21 cellular contexts compared by ENCODE assay signal in genomic region chr6:127710668-127711067, GRCh38.
"Had no signal": no experiment of that assay in that cellular context is flagged by ENCODE, and none has a peak within 500 bp of the region (broad histone marks: within the 10 kb centered on the region; RNA-seq: fewer than 3 reads in every experiment).

No MANE protein-coding gene starts in this region.

- H3K9me3 ChIP-seq: breast epithelium, right atrium auricular region, tibial nerve had no signal

- ATAC-seq: activated CD4-positive, CD25-positive, alpha-beta regulatory T cell treated with anti-CD3 and anti-CD28 coated beads, Interleukin-2, amount 50 U/mL, for 24 hours; esophagus mucosa; naive thymus-derived CD4-positive, alpha-beta T cell had no signal

- H3K4me1 ChIP-seq: breast epithelium, right atrium auricular region, tibial nerve had no signal

- DNase-seq: activated CD4-positive, alpha-beta memory T cell treated with anti-CD3 and anti-CD28 coated beads, Interleukin-2, amount 10 ng/mL, durations not matched to agents 7 days and 5 days; activated CD4-positive, alpha-beta T cell treated with anti-CD3 and anti-CD28 coated beads, Interleukin-2, amount 10 ng/mL, durations not matched to agents 7 days and 5 days; activated gamma-delta T cell; central memory CD4-positive, alpha-beta T cell; endodermal cell; foreskin fibroblast; head of caudate nucleus; naive thymus-derived CD4-positive, alpha-beta T cell; stimulated activated CD4-positive, alpha-beta T cell treated with anti-CD3 and anti-CD28 coated beads, Interleukin-15, amount 100 ng/mL, for 24 hours; stimulated activated CD4-positive, alpha-beta T cell treated with anti-CD3 and anti-CD28 coated beads, Interleukin-2, amount 100 ng/mL, for 24 hours; stimulated activated naive CD4-positive, alpha-beta T cell treated with Interleukin-2 at 50 U/mL for 16 hours; T-helper 1 cell; T1000; WERI-Rb-1 had no signal

- H3K4me1 Mint-ChIP-seq: activated CD4-positive, alpha-beta memory T cell treated with anti-CD3 and anti-CD28 coated beads, Interleukin-2, amount 10 ng/mL, durations not matched to agents 7 days and 5 days; endodermal cell had no signal

- H3K9me3 Mint-ChIP-seq: dendritic cell treated with granulocyte-macrophage colony-stimulating factor and Interleukin-4, amounts not matched to agents 40 ng/mL and 50 ng/mL, for 4 days; endodermal cell; mesothelial cell of epicardium had no signal

- H3K4me3 ChIP-seq: breast epithelium, right atrium auricular region, tibial nerve had no signal

- H3K27ac Mint-ChIP-seq: activated CD4-positive, alpha-beta memory T cell treated with anti-CD3 and anti-CD28 coated beads, Interleukin-2, amount 10 ng/mL, durations not matched to agents 7 days and 5 days; activated CD4-positive, alpha-beta T cell treated with anti-CD3 and anti-CD28 coated beads, Interleukin-2, amount 10 ng/mL, durations not matched to agents 7 days and 5 days; dendritic cell treated with granulocyte-macrophage colony-stimulating factor and Interleukin-4, amounts not matched to agents 40 ng/mL and 50 ng/mL, for 4 days; endodermal cell; mesothelial cell of epicardium had no signal

- H3K36me3 Mint-ChIP-seq: mesothelial cell of epicardium had no signal

- H3K27ac ChIP-seq: breast epithelium, right atrium auricular region, tibial nerve, WERI-Rb-1 had no signal

- H3K27me3 Mint-ChIP-seq: activated CD4-positive, alpha-beta memory T cell treated with anti-CD3 and anti-CD28 coated beads, Interleukin-2, amount 10 ng/mL, durations not matched to agents 7 days and 5 days; activated CD4-positive, alpha-beta T cell treated with anti-CD3 and anti-CD28 coated beads, Interleukin-2, amount 10 ng/mL, durations not matched to agents 7 days and 5 days; dendritic cell treated with granulocyte-macrophage colony-stimulating factor and Interleukin-4, amounts not matched to agents 40 ng/mL and 50 ng/mL, for 4 days; naive thymus-derived CD4-positive, alpha-beta T cell had no signal

- H3K27me3 ChIP-seq: breast epithelium, right atrium auricular region, tibial nerve had no signal

- H3K4me3 Mint-ChIP-seq: activated CD4-positive, alpha-beta memory T cell treated with anti-CD3 and anti-CD28 coated beads, Interleukin-2, amount 10 ng/mL, durations not matched to agents 7 days and 5 days; activated CD4-positive, alpha-beta T cell treated with anti-CD3 and anti-CD28 coated beads, Interleukin-2, amount 10 ng/mL, durations not matched to agents 7 days and 5 days; dendritic cell treated with granulocyte-macrophage colony-stimulating factor and Interleukin-4, amounts not matched to agents 40 ng/mL and 50 ng/mL, for 4 days; endodermal cell; mesothelial cell of epicardium; naive thymus-derived CD4-positive, alpha-beta T cell had no signal

- H3K36me3 ChIP-seq: breast epithelium, right atrium auricular region, tibial nerve, WERI-Rb-1 had no signal
